In the genomic region with DNA sequence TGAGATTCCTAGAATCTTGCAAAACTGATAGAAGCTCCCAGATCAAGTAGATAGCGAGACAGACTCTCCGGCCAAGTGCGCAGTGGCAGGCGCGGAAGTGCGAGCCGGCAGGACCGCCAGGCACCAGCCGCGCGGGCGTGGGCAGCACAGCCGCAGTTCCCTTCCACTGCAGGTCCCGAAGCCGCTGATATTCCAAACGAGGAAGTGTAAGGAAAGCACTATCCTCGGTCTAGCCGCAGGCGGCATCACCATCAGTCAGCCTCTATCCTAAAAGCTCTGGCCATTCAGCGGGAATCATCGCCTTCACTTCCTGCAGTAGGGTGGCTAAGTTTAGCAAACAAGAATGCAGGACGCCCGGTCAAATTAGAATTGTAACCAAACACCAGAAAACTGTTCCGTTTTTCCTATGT, we compare ENCODE assay signal across 8 cellular contexts. TPM values are rescaled to one million over a fixed set of nuclear protein-coding genes. Genes with fewer than 3 reads are reported as not detected.
DNase-seq lines count a peak whose midpoint lies in the region; ATAC-seq and TF ChIP-seq lines count a peak whose summit lies in the region.

No MANE protein-coding gene starts in this region.

- DNase-seq in DMS79 treated with DMSO at 0.1 percent for 48 hours (lab: John Stamatoyannopoulos, UW) (peak; percentile 27), DMS79 (lab: John Stamatoyannopoulos, UW) (no peak), HL-60 (ENCODE audit: low read depth in 1 of 2, low spot score in 1 of 2) (peak; percentile 24 to 45), T-cell (peak in 4 of 34 experiments; percentile 5 to 19 (median 14)), chondrocyte (ENCODE audit: low spot score) (no peak), kidney epithelial cell (ENCODE audit: low read depth) (no peak)
- DNase-seq in stimulated activated CD4-positive, alpha-beta T cell treated with anti-CD3 and anti-CD28 coated beads, Interleukin-15, amount 100 ng/mL, for 24 hours = peak; percentile 44

- H3K4me3 ChIP-seq in HL-60 (replicated peaks; ENCODE audit: insufficient read depth, low read length) = peak overlapping the region; percentile 85
- H3K4me3 ChIP-seq in kidney epithelial cell (ENCODE audit: low read depth, low read length) = peak overlapping the region; percentile 90

- peaks cover 21 to 30% (median 25%) of the 10 kb centered on the region in 3 donors for H3K4me1 Mint-ChIP-seq in T-cell
- peaks cover 30% of the 10 kb centered on the region for H3K4me1 Mint-ChIP-seq in chondrocyte (ENCODE audit: low read depth)

- H3K36me3 ChIP-seq in kidney epithelial cell (ENCODE audit: control insufficient read depth, insufficient read depth, low read length) = no peaks in the 10 kb centered on the region

- H3K27me3 Mint-ChIP-seq in T-cell (no peaks in the 10 kb centered on the region), chondrocyte (ENCODE audit: low read depth) (no peaks in the 10 kb centered on the region)

- H3K27me3 ChIP-seq in HL-60 (ENCODE audit: insufficient read depth, poor library complexity, severe bottlenecking) (no peaks in the 10 kb centered on the region), kidney epithelial cell (ENCODE audit: control insufficient read depth, insufficient read depth, low read length) (no peaks in the 10 kb centered on the region)

- H3K27ac ChIP-seq in HL-60 (replicated peaks) = peak overlapping the region; percentile 60

- CTCF ChIA-PET in T-cell (lab: Charles Lee) = interaction anchor here (0.5 to 1.8 kb wide), 5 partner anchors 17 to 73 kb away, joined by 3 to 6 read pairs (median 5); a partner anchor contains a TSS

- peak overlapping the region; percentile 89 to 92 (median 90) for H3K4me3 Mint-ChIP-seq in T-cell
- H3K4me3 Mint-ChIP-seq in chondrocyte (ENCODE audit: unreplicated experiment) = peak overlapping the region; percentile 84

- peak overlapping the region; percentile 67 to 74 for H3K27ac Mint-ChIP-seq in T-cell
- peak overlapping the region; percentile 91 for H3K27ac Mint-ChIP-seq in chondrocyte (ENCODE audit: unreplicated experiment)

- H3K36me3 Mint-ChIP-seq in T-cell (peaks cover 15% of the 10 kb centered on the region), chondrocyte (ENCODE audit: low read depth) (no peaks in the 10 kb centered on the region)

- no peaks in the 10 kb centered on the region for H3K9me3 Mint-ChIP-seq in T-cell
- no peaks in the 10 kb centered on the region for H3K9me3 Mint-ChIP-seq in chondrocyte (ENCODE audit: low read depth)

- ATAC-seq in GM21381 (IDR thresholded peaks at IDR 0.05; ENCODE audit: unreplicated experiment) (peak; percentile 34), T-cell (replicated peaks in 1 of 4) (peak; percentile 31 to 41 (median 34))

- POLR2A ChIA-PET in T-cell (lab: Charles Lee) = interaction anchor here (0.5 to 1.4 kb wide), 3 partner anchors 18 to 441 kb away, joined by 3 to 9 read pairs (median 4); no protein-coding TSS in a partner anchor

- TF ChIP-seq CTCF in HL-60 (IDR thresholded peaks at IDR 0.05; ENCODE audit: insufficient read depth, low read length) (no peak), chondrocyte (IDR thresholded peaks at IDR 0.05) (no peak), kidney epithelial cell (IDR thresholded peaks at IDR 0.05; ENCODE audit: insufficient read depth, low read length, poor library complexity, severe bottlenecking) (no peak)

RNA-seq across cellular contexts. Expression of a gene that starts 0.7 kb away (rescaled TPM):
- total RNA-seq in T-cell = 10 to 100 TPM in 3 of 5 donors, 1 to 10 TPM in 2; 6.8 to 16.0 (median 13.5) TPM
- total RNA-seq in chondrocyte = 27.6 to 33.1 TPM (median 31.1 TPM) in 3 replicates
- 14.6 and 17.9 TPM in 2 replicates for total RNA-seq in kidney epithelial cell

RNA-seq across cellular contexts. Expression of a gene that starts 17.3 kb away (rescaled TPM):
- total RNA-seq in T-cell (10 to 100 TPM; 54.1 to 64.4 (median 57.4) TPM), chondrocyte (63.2 to 80.7 TPM (median 69.4 TPM) in 3 replicates), kidney epithelial cell (20.1 and 21.4 TPM in 2 replicates)

RNA-seq across cellular contexts. Expression of a gene that starts 45.1 kb away (rescaled TPM):
- total RNA-seq in T-cell (10 to 100 TPM; 54.3 to 66.4 (median 62.3) TPM), chondrocyte (89.7 to 98.7 TPM (median 91.4 TPM) in 3 replicates), kidney epithelial cell (96.3 and 96.7 TPM in 2 replicates)

RNA-seq across cellular contexts. Expression of a gene that starts 45.3 kb away (rescaled TPM):
- 10 to 100 TPM; 20.8 to 32.2 (median 27.1) TPM for total RNA-seq in T-cell
- total RNA-seq in chondrocyte = 21.3 to 32.4 TPM (median 23.8 TPM) in 3 replicates
- total RNA-seq in kidney epithelial cell = 22.8 and 32.2 TPM in 2 replicates

Comparison
In these comparisons a context has a peak if more than half of its experiments do, and no peak if none do; other contexts are left out.
1. DNase-seq: peak in DMS79 treated with DMSO at 0.1 percent for 48 hours (single experiment), HL-60 (2 of 2) and stimulated activated CD4-positive, alpha-beta T cell treated with anti-CD3 and anti-CD28 coated beads, Interleukin-15, amount 100 ng/mL, for 24 hours (single experiment); none in DMS79 (single experiment), chondrocyte (single experiment) and kidney epithelial cell (single experiment).